ENCODE assay signal across 11 cellular contexts in the genomic region with DNA sequence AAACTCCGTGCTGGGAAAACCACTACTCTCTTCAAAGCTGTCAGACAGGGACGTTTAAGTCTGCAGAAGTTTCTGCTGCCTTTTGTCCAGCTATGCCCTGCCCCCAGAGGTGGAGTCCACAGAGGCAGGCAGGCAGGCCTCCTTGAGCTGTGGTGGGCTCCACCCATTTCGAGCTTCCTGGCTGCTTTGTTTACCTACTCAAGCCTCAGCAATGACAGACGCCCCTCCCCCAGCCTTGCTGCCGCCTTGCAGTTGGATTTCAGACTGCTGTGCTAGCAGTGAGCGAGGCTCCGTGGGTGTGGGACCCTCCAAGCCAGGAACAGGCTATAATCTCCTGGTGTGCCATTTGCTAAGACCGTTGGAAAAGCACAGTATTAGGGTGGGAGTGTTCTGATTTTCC. TPM values are rescaled to one million over a fixed set of nuclear protein-coding genes. Genes with fewer than 3 reads are reported as not detected.
"Had no signal": no experiment of that assay in that cellular context is flagged by ENCODE, and none has a peak within 500 bp of the region (broad histone marks: within the 10 kb centered on the region; RNA-seq: fewer than 3 reads in every experiment).

No MANE protein-coding gene starts in this region.

RNA-seq across cellular contexts. Expression of a gene that starts 1.9 kb away (rescaled TPM):
- total RNA-seq: adrenal gland; cardiac septum; gastrocnemius medialis; heart right ventricle; left lobe of liver; mucosa of gallbladder; osteoblast; psoas muscle; right lobe of liver; suprapubic skin; T-helper 2 cell treated with Interferon-gamma antibody and Interleukin-4, amounts not matched to agents 100 ng/mL and 5 ng/mL, for 36 hours had no signal
- polyA plus RNA-seq: adrenal gland, heart right ventricle, psoas muscle had no signal
